ENCODE assay signal across 14 cellular contexts in genomic region chr7:98314469-98314868, GRCh38. TPM values are rescaled to one million over a fixed set of nuclear protein-coding genes. Genes with fewer than 3 reads are reported as not detected.
A peak's percentile ranks its signal among the peaks of the same experiment; 100 is the strongest.
DNase-seq lines count a peak whose midpoint lies in the region; ATAC-seq and TF ChIP-seq lines count a peak whose summit lies in the region.
"Had no signal": no experiment of that assay in that cellular context is flagged by ENCODE, and none has a peak within 500 bp of the region (broad histone marks: within the 10 kb centered on the region; RNA-seq: fewer than 3 reads in every experiment).

No MANE protein-coding gene starts in this region.

- no peaks in the 10 kb centered on the region for H3K9me3 ChIP-seq in transverse colon

- H3K36me3 ChIP-seq in transverse colon: peaks cover 0 to 8% (median 0%) of the 10 kb centered on the region in 4 donors

- in situ Hi-C loops in transverse colon (cut with MboI; ENCODE audit: low pct_ligation_motif_present in 1 of 4, low pct_unique_long_range_greater_than_20kb in 1 of 4, low sequenced_read_pairs in 3 of 4): no loop called here

- H3K27ac Mint-ChIP-seq in CD14-positive monocyte: no peak overlapping the region
- H3K27ac Mint-ChIP-seq: activated CD8-positive, alpha-beta T cell treated with anti-CD3 and anti-CD28 coated beads for 36 hours; activated naive CD4-positive, alpha-beta T cell treated with anti-CD3 and anti-CD28 coated beads, Interleukin-2, amount 10 ng/mL, durations not matched to agents 7 days and 5 days; T-helper 2 cell treated with Interferon-gamma antibody and Interleukin-4, amounts not matched to agents 5 μg/mL and 100 μg/mL, for 36 hours had no signal

- H3K27me3 Mint-ChIP-seq in CD14-positive monocyte (ENCODE audit: low read depth in 3 of 3): peaks cover 0 to 4% (median 0%) of the 10 kb centered on the region in 3 donors
- H3K27me3 Mint-ChIP-seq: activated CD8-positive, alpha-beta T cell treated with anti-CD3 and anti-CD28 coated beads for 36 hours; activated naive CD4-positive, alpha-beta T cell treated with anti-CD3 and anti-CD28 coated beads, Interleukin-2, amount 10 ng/mL, durations not matched to agents 7 days and 5 days had no signal

- H3K4me1 ChIP-seq in transverse colon: no peaks in the 10 kb centered on the region

- intact Hi-C loops in CD14-positive monocyte (cut with micrococcal nuclease): no loop called here
- intact Hi-C loops in transverse colon (cut with DNase I; ENCODE audit: low total_unique reads): no loop called here

- no peaks in the 10 kb centered on the region for H3K36me3 Mint-ChIP-seq in CD14-positive monocyte
- H3K36me3 Mint-ChIP-seq: activated naive CD4-positive, alpha-beta T cell treated with anti-CD3 and anti-CD28 coated beads, Interleukin-2, amount 10 ng/mL, durations not matched to agents 7 days and 5 days had no signal

- no peak overlapping the region for H3K27ac ChIP-seq in transverse colon

- TF ChIP-seq POLR2A in transverse colon (IDR thresholded peaks at IDR 0.05): no peak

- no peak for TF ChIP-seq EP300 in transverse colon (IDR thresholded peaks at IDR 0.05; ENCODE audit: low read depth)

- DNase-seq in OCI-M1 (lab: John Stamatoyannopoulos, UW): peak; percentile 59
- DNase-seq in lung microvascular endothelial cell (ENCODE audit: low read depth in 2 of 2): peak; percentile 12 to 50
- DNase-seq in CD14-positive monocyte (ENCODE audit: low spot score): no peak
- DNase-seq in transverse colon: no peak
- no peak for DNase-seq in cerebellum (ENCODE audit: low spot score)
- DNase-seq in anterior cingulate cortex (lab: John Stamatoyannopoulos, UW): no peak
- DNase-seq: activated CD8-positive, alpha-beta T cell treated with anti-CD3 and anti-CD28 coated beads for 36 hours; activated naive CD4-positive, alpha-beta T cell treated with anti-CD3 and anti-CD28 coated beads, Interleukin-2, amount 10 ng/mL, durations not matched to agents 7 days and 5 days; NCI-H2171; PC-3; stimulated activated naive CD4-positive, alpha-beta T cell had no signal

- peaks cover 0 to 9% (median 3%) of the 10 kb centered on the region in 7 donors for H3K9me3 Mint-ChIP-seq in CD14-positive monocyte
- H3K9me3 Mint-ChIP-seq: activated CD8-positive, alpha-beta T cell treated with anti-CD3 and anti-CD28 coated beads for 36 hours; activated naive CD4-positive, alpha-beta T cell treated with anti-CD3 and anti-CD28 coated beads, Interleukin-2, amount 10 ng/mL, durations not matched to agents 7 days and 5 days; T-helper 2 cell treated with Interferon-gamma antibody and Interleukin-4, amounts not matched to agents 5 μg/mL and 100 μg/mL, for 36 hours had no signal

- H3K4me3 ChIP-seq in transverse colon: no peak overlapping the region

- WGBS in transverse colon (ENCODE audit: low coverage in 1 of 2), 2 donors: 80 to 82% methylated on average over 2 to 11 of the region's 11 CpGs

- no peaks in the 10 kb centered on the region for H3K27me3 ChIP-seq in transverse colon

- ATAC-seq in GM18511 (IDR thresholded peaks at IDR 0.05; ENCODE audit: unreplicated experiment): peak; percentile 57
- peak; percentile 61 for ATAC-seq in HG02678 (IDR thresholded peaks at IDR 0.05; ENCODE audit: unreplicated experiment)
- ATAC-seq: activated CD8-positive, alpha-beta T cell treated with anti-CD3 and anti-CD28 coated beads for 36 hours; PC-3 had no signal

- H3K4me1 Mint-ChIP-seq in CD14-positive monocyte: peaks cover 2% of the 10 kb centered on the region
- H3K4me1 Mint-ChIP-seq: activated naive CD4-positive, alpha-beta T cell treated with anti-CD3 and anti-CD28 coated beads, Interleukin-2, amount 10 ng/mL, durations not matched to agents 7 days and 5 days had no signal

- TF ChIP-seq CTCF in CD14-positive monocyte (IDR thresholded peaks at IDR 0.05): no peak
- TF ChIP-seq CTCF in transverse colon (IDR thresholded peaks at IDR 0.05): no peak

- no peak overlapping the region for H3K4me3 Mint-ChIP-seq in CD14-positive monocyte
- H3K4me3 Mint-ChIP-seq: activated CD8-positive, alpha-beta T cell treated with anti-CD3 and anti-CD28 coated beads for 36 hours; activated naive CD4-positive, alpha-beta T cell treated with anti-CD3 and anti-CD28 coated beads, Interleukin-2, amount 10 ng/mL, durations not matched to agents 7 days and 5 days; T-helper 2 cell treated with Interferon-gamma antibody and Interleukin-4, amounts not matched to agents 5 μg/mL and 100 μg/mL, for 36 hours had no signal

RNA-seq across cellular contexts. Expression of gene BRI3, which starts 33.0 kb away (rescaled TPM):
- total RNA-seq in lung microvascular endothelial cell (47.5 and 68.5 TPM in 2 replicates), transverse colon (10 to 100 TPM in 3 of 4 donors, 1 to 10 TPM in 1; 9.8 to 87.5 (median 51.5) TPM), cerebellum (19.1 TPM)
- polyA plus RNA-seq in CD14-positive monocyte: 100 to 1,000 TPM; 120 to 149 TPM

Comparison
In these comparisons a context has a peak if more than half of its experiments do, and no peak if none do; other contexts are left out.
1. DNase-seq: peak in OCI-M1 (single experiment) and lung microvascular endothelial cell (2 of 2); none in CD14-positive monocyte (single experiment), transverse colon (single experiment), cerebellum (single experiment) and anterior cingulate cortex (0 of 58).